Comparison of ENCODE assay signal across 17 cellular contexts in genomic region chr20:1364106-1364505, GRCh38. TPM values are rescaled to one million over a fixed set of nuclear protein-coding genes. Genes with fewer than 3 reads are reported as not detected.
DNase-seq lines count a peak whose midpoint lies in the region; ATAC-seq and TF ChIP-seq lines count a peak whose summit lies in the region.
"Had no signal": no experiment of that assay in that cellular context is flagged by ENCODE, and none has a peak within 500 bp of the region (broad histone marks: within the 10 kb centered on the region; RNA-seq: fewer than 3 reads in every experiment).

No MANE protein-coding gene starts in this region.

- TF ChIP-seq CTCF in stomach (IDR thresholded peaks at IDR 0.05) = no peak

- H3K9me3 Mint-ChIP-seq in T-cell = no peaks in the 10 kb centered on the region
- H3K9me3 Mint-ChIP-seq: neural crest cell had no signal

- peaks cover 34 to 53% (median 45%) of the 10 kb centered on the region in 3 donors for H3K4me1 Mint-ChIP-seq in T-cell
- H3K4me1 Mint-ChIP-seq: neural crest cell had no signal

- TF ChIP-seq EP300 in stomach (IDR thresholded peaks at IDR 0.05) = no peak

- no peaks in the 10 kb centered on the region for H3K27me3 ChIP-seq in stomach

- peak overlapping the region in 1 of 3 donors; percentile 66 for H3K4me3 Mint-ChIP-seq in T-cell
- H3K4me3 Mint-ChIP-seq: neural crest cell had no signal

- H3K36me3 Mint-ChIP-seq in T-cell = peaks cover 62% of the 10 kb centered on the region

- CTCF ChIA-PET in T-cell (lab: Charles Lee) = no interaction called here
- CTCF ChIA-PET in HEK293T (lab: Yijun Ruan, JAX) = no interaction called here

- peaks cover 11 to 57% (median 43%) of the 10 kb centered on the region in 4 donors for H3K36me3 ChIP-seq in stomach

- TF ChIP-seq POLR2A in stomach (IDR thresholded peaks at IDR 0.05) = no peak

- 46 to 64% (median 58%) methylated on average over 2 of the region's 2 CpGs for WGBS in stomach, 5 donors

- H3K27me3 Mint-ChIP-seq in T-cell = no peaks in the 10 kb centered on the region

- H3K27ac ChIP-seq in stomach = peak overlapping the region; percentile 26 to 74 (median 59)

- peaks cover 0 to 52% (median 21%) of the 10 kb centered on the region in 4 donors for H3K4me1 ChIP-seq in stomach

- H3K9me3 ChIP-seq in stomach = no peaks in the 10 kb centered on the region

- peak; percentile 44 to 60 (median 52) for ATAC-seq in T-cell (replicated peaks in 1 of 4)
- no peak for ATAC-seq in GM19455 (IDR thresholded peaks at IDR 0.05; ENCODE audit: unreplicated experiment)

- POLR2A ChIA-PET in T-cell (lab: Charles Lee) (no interaction called here), HEK293T (lab: Yijun Ruan, JAX) (no interaction called here)

- H3K4me3 ChIP-seq in stomach = no peak overlapping the region

- peak overlapping the region; percentile 65 to 86 for H3K27ac Mint-ChIP-seq in T-cell

- intact Hi-C loops in stomach (cut with DNase I; ENCODE audit: low total_unique reads) = no loop called here

- peak; percentile 28 for DNase-seq in stimulated activated CD4-positive, alpha-beta T cell treated with anti-CD3 and anti-CD28 coated beads, Interleukin-15, amount 100 ng/mL, for 24 hours
- DNase-seq in stimulated activated CD4-positive, alpha-beta T cell treated with anti-CD3 and anti-CD28 coated beads, Interleukin-2, amount 100 ng/mL, for 24 hours = no peak
- DNase-seq in T-cell = no peak
- DNase-seq in central memory CD4-positive, alpha-beta T cell = peak; percentile 7
- DNase-seq in stomach = no peak
- DNase-seq in HEK293T (ENCODE audit: extremely low spot score) = no peak
- no peak for DNase-seq in NCI-H2227 treated with DMSO at 0.1 percent for 48 hours (lab: John Stamatoyannopoulos, UW)
- DNase-seq: activated CD4-positive, CD25-positive, alpha-beta regulatory T cell; activated gamma-delta T cell treated with Interleukin-2 at 50 U/mL for 16 hours; effector memory CD4-positive, alpha-beta T cell; foreskin fibroblast; Karpas-422; NCI-H1694 treated with DMSO at 0.1 percent for 48 hours; NCI-H526 treated with DMSO at 0.1 percent for 48 hours; RPMI8226 had no signal

TF ChIP-seq in HEK293T, 16 proteins besides CTCF, POLR2A, EP300 and RAD21:
- TF ChIP-seq FOXM1 (IDR thresholded peaks at IDR 0.05; ENCODE audit: borderline replicate concordance) (no peak), FOXK2 (IDR thresholded peaks at IDR 0.05) (no peak), ELF4 (IDR thresholded peaks at IDR 0.05) (no peak), ARNT (IDR thresholded peaks at IDR 0.05) (no peak), BHLHE40 (IDR thresholded peaks at IDR 0.05; ENCODE audit: borderline replicate concordance) (no peak), NFRKB (IDR thresholded peaks at IDR 0.05) (no peak), HDGF (IDR thresholded peaks at IDR 0.05; ENCODE audit: borderline replicate concordance) (no peak), LEF1 (IDR thresholded peaks at IDR 0.05; ENCODE audit: borderline replicate concordance) (no peak), TARDBP (IDR thresholded peaks at IDR 0.05) (no peak), FOXA1 (IDR thresholded peaks at IDR 0.05) (no peak), SUZ12 (IDR thresholded peaks at IDR 0.05) (no peak), L3MBTL2 (conservative IDR thresholded peaks at IDR 0.05) (no peak), CTBP1 (IDR thresholded peaks at IDR 0.05; ENCODE audit: borderline replicate concordance) (no peak), ZNF384 (IDR thresholded peaks at IDR 0.05) (no peak)

RNA-seq across cellular contexts. Expression of gene FKBP1A, which starts 28.7 kb away (rescaled TPM):
- total RNA-seq in T-cell = 10 to 100 TPM; 76.7 to 90.4 (median 79.9) TPM
- total RNA-seq in stomach = 100 to 1,000 TPM in 2 of 5 donors, 10 to 100 TPM in 3; 33.0 to 280 (median 68.3) TPM
- polyA plus RNA-seq in stomach = 100 to 1,000 TPM; 135 to 283 (median 195) TPM

RNA-seq across cellular contexts. Expression of gene SDCBP2, which starts 35.2 kb away (rescaled TPM):
- total RNA-seq in T-cell (1 to 10 TPM; 1.1 to 2.4 (median 2.2) TPM), stomach (10 to 100 TPM; 33.3 to 90.9 (median 68.3) TPM)
- 100 to 1,000 TPM in 1 of 3 donors, 10 to 100 TPM in 2; 38.4 to 297 (median 52.8) TPM for polyA plus RNA-seq in stomach

Comparison
In these comparisons a context has a peak if more than half of its experiments do, and no peak if none do; other contexts are left out.
1. DNase-seq: peak in stimulated activated CD4-positive, alpha-beta T cell treated with anti-CD3 and anti-CD28 coated beads, Interleukin-15, amount 100 ng/mL, for 24 hours (single experiment) and central memory CD4-positive, alpha-beta T cell (single experiment); none in stimulated activated CD4-positive, alpha-beta T cell treated with anti-CD3 and anti-CD28 coated beads, Interleukin-2, amount 100 ng/mL, for 24 hours (0 of 2), T-cell (0 of 34), stomach (single experiment), HEK293T (single experiment) and NCI-H2227 treated with DMSO at 0.1 percent for 48 hours (single experiment).
2. RNA of gene SDCBP2, which starts 35.2 kb away (total RNA-seq): 33.3 to 90.9 TPM in stomach; 1.1 to 2.4 TPM in T-cell; every median in the first group is over 10 times any median in the second.